8 cellular contexts compared by ENCODE assay signal in the genomic region with DNA sequence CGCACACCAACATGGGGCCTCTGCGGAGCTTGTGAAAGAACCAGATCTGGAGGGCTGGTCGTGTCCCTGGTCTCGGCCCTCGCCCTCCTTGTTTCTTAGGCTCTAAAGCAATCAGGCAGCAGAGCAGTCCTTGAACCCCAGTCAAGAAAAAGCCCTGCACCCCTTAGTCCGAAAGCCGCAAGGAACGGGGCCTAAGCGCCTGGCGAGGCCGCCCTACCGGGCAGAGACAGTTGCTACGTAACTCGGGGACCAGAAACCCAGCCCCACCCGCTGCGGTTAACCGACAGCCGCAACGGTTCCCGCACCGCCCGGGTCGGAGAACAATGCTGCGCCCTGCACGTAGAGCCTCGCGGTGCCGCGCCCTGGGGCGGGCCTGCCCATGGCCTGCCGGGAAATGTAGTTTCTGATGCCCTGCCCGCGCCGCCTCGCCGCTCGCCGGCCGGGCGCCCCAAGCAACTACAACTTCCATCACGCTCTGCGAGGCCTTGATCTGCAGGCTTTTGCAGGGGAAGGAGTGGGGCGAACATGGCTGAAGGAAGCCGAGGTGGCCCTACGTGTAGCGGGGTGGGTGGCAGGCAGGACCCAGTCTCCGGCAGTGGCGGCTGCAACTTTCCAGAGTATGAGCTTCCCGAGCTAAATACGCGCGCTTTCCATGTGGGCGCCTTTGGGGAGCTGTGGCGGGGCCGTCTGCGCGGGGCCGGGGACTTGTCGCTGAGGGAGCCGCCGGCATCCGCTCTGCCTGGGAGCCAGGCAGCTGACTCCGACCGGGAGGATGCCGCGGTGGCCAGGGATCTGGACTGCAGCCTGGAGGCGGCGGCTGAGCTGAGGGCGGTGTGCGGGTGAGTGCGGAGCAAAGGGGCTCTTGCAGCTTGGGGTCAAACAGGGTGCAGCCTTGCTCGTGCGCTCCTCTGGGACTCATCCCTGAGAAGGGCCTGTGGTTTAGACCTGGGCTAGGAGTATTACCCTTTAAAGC. TPM values are rescaled to one million over a fixed set of nuclear protein-coding genes. Genes with fewer than 3 reads are reported as not detected.
DNase-seq lines count a peak whose midpoint lies in the region; ATAC-seq and TF ChIP-seq lines count a peak whose summit lies in the region.

A gene (plus strand): TSS at position 522 of the 973 bp plus-strand sequence. CDS start 4 bp downstream, at position 526.

- peak within 1 kb of the TSS; percentile 82 for H3K4me2 ChIP-seq in GM23338

- peaks cover 48% of the 10 kb centered on the region for H3K79me2 ChIP-seq in GM23338 (replicated peaks; ENCODE audit: insufficient read depth)

- WGBS in esophagus squamous epithelium, 2 donors, result 0 to 4% methylated on average over 1 to 5 of the region's 73 CpGs

- H3K4me1 ChIP-seq in GM23338 (ENCODE audit: insufficient read depth) (peaks cover 16% of the 10 kb centered on the region), esophagus squamous epithelium (peaks cover 0 to 51% (median 10%) of the 10 kb centered on the region in 3 donors)

- peak within 1 kb of the TSS; percentile 95 for H3K27ac ChIP-seq in GM23338 (ENCODE audit: low read depth)
- H3K27ac ChIP-seq in esophagus squamous epithelium, result peak within 1 kb of the TSS; percentile 87 to 96 (median 92)

- H3K27me3 ChIP-seq in GM23338 (ENCODE audit: insufficient read depth), result no peaks in the 10 kb centered on the region
- no peaks in the 10 kb centered on the region for H3K27me3 ChIP-seq in esophagus squamous epithelium

- peak in 3 of 4 donors; percentile 7 to 74 (median 62) for TF ChIP-seq POLR2A in esophagus squamous epithelium (IDR thresholded peaks at IDR 0.05)

- DNase-seq in Daoy (ENCODE audit: low read depth), result peak; percentile 89
- peak; percentile 98 for DNase-seq in GM23338 (ENCODE audit: low spot score)
- DNase-seq in Kasumi-1 (lab: John Stamatoyannopoulos, UW), result peak; percentile 74 to 83
- DNase-seq in RKO (ENCODE audit: low spot score), result peak; percentile 95
- DNase-seq in activated T-helper 1 cell treated with anti-CD3 and anti-CD28 coated beads, Interleukin-12 subunit alpha, Interleukin-12 subunit beta, Interleukin-2, Interleukin-4 antibody, amounts not matched to agents 30 ng/mL and 10 ng/mL and 1 ng/mL, durations not matched to agents 14 hours and 24 hours and 36 hours (ENCODE audit: low spot score), result peak; percentile 94
- DNase-seq in esophagus squamous epithelium (lab: John Stamatoyannopoulos, UW), result peak; percentile 76
- peak; percentile 96 for DNase-seq in myocyte (ENCODE audit: low read depth)
- peak; percentile 83 to 91 for DNase-seq in stimulated activated CD8-positive, alpha-beta memory T cell treated with anti-CD3 and anti-CD28 coated beads, Interleukin-7, amount 100 ng/mL, for 4 hours (ENCODE audit: low read depth in 2 of 2)

- peaks cover 11% of the 10 kb centered on the region; the same call in 1 of the 2 replicates for H3K9me2 ChIP-seq in GM23338 (ENCODE audit: insufficient read depth)

- peak; percentile 96 for ATAC-seq in GM23338

- peaks cover 3% of the 10 kb centered on the region for H3K27me3 Mint-ChIP-seq in GM23338 (ENCODE audit: insufficient read depth, low read depth, poor library complexity)
- peaks cover 3% of the 10 kb centered on the region for H3K27me3 Mint-ChIP-seq in activated T-helper 1 cell treated with anti-CD3 and anti-CD28 coated beads, Interleukin-12 subunit alpha, Interleukin-12 subunit beta, Interleukin-2, Interleukin-4 antibody, amounts not matched to agents 30 ng/mL and 10 ng/mL and 1 ng/mL, durations not matched to agents 14 hours and 24 hours and 36 hours (ENCODE audit: insufficient read depth)

- 0 out of 2 replicates have a peak, but pooled peaks cover 3% of the 10 kb centered on the region for H3F3A ChIP-seq in GM23338 (replicated peaks; ENCODE audit: low read depth)

- intact Hi-C loops in activated T-helper 1 cell treated with anti-CD3 and anti-CD28 coated beads, Interleukin-12 subunit alpha, Interleukin-12 subunit beta, Interleukin-2, Interleukin-4 antibody, amounts not matched to agents 30 ng/mL and 10 ng/mL and 1 ng/mL, durations not matched to agents 14 hours and 24 hours and 36 hours (cut with micrococcal nuclease), result loop anchor here (1.0 to 10.0 kb wide), 14 partner anchors 66 to 465 kb away; a partner anchor contains a TSS
- intact Hi-C loops in esophagus squamous epithelium (cut with DNase I), result no loop called here

- no peaks in the 10 kb centered on the region for H3K9me3 Mint-ChIP-seq in GM23338
- no peaks in the 10 kb centered on the region for H3K9me3 Mint-ChIP-seq in activated T-helper 1 cell treated with anti-CD3 and anti-CD28 coated beads, Interleukin-12 subunit alpha, Interleukin-12 subunit beta, Interleukin-2, Interleukin-4 antibody, amounts not matched to agents 30 ng/mL and 10 ng/mL and 1 ng/mL, durations not matched to agents 14 hours and 24 hours and 36 hours

- H3K4me3 ChIP-seq in GM23338 (peak within 1 kb of the TSS; percentile 86), esophagus squamous epithelium (peak within 1 kb of the TSS; percentile 78 to 97 (median 87))

- H3K9me3 ChIP-seq in esophagus squamous epithelium, result no peaks in the 10 kb centered on the region

- H3K4me1 Mint-ChIP-seq in GM23338, result peaks cover 16% of the 10 kb centered on the region
- peaks cover 50% of the 10 kb centered on the region for H3K4me1 Mint-ChIP-seq in activated T-helper 1 cell treated with anti-CD3 and anti-CD28 coated beads, Interleukin-12 subunit alpha, Interleukin-12 subunit beta, Interleukin-2, Interleukin-4 antibody, amounts not matched to agents 30 ng/mL and 10 ng/mL and 1 ng/mL, durations not matched to agents 14 hours and 24 hours and 36 hours (ENCODE audit: low read depth)

- H2AFZ ChIP-seq in GM23338, result peak within 1 kb of the TSS; percentile 94

- peaks cover 9% of the 10 kb centered on the region; the same call in 1 of the 2 replicates for H4K20me1 ChIP-seq in GM23338 (replicated peaks; ENCODE audit: insufficient read depth)

- H3K27ac Mint-ChIP-seq in GM23338, result peak within 1 kb of the TSS; percentile 99
- H3K27ac Mint-ChIP-seq in activated T-helper 1 cell treated with anti-CD3 and anti-CD28 coated beads, Interleukin-12 subunit alpha, Interleukin-12 subunit beta, Interleukin-2, Interleukin-4 antibody, amounts not matched to agents 30 ng/mL and 10 ng/mL and 1 ng/mL, durations not matched to agents 14 hours and 24 hours and 36 hours, result peak within 1 kb of the TSS; percentile 92

- H3K36me3 Mint-ChIP-seq in GM23338 (ENCODE audit: low read depth), result peaks cover 33% of the 10 kb centered on the region
- peaks cover 23% of the 10 kb centered on the region for H3K36me3 Mint-ChIP-seq in activated T-helper 1 cell treated with anti-CD3 and anti-CD28 coated beads, Interleukin-12 subunit alpha, Interleukin-12 subunit beta, Interleukin-2, Interleukin-4 antibody, amounts not matched to agents 30 ng/mL and 10 ng/mL and 1 ng/mL, durations not matched to agents 14 hours and 24 hours and 36 hours (ENCODE audit: low read depth)

- peak within 1 kb of the TSS; percentile 94 for H3K4me3 Mint-ChIP-seq in GM23338
- H3K4me3 Mint-ChIP-seq in activated T-helper 1 cell treated with anti-CD3 and anti-CD28 coated beads, Interleukin-12 subunit alpha, Interleukin-12 subunit beta, Interleukin-2, Interleukin-4 antibody, amounts not matched to agents 30 ng/mL and 10 ng/mL and 1 ng/mL, durations not matched to agents 14 hours and 24 hours and 36 hours, result peak within 1 kb of the TSS; percentile 96

- H3K36me3 ChIP-seq in GM23338 (ENCODE audit: insufficient read depth) (no peaks in the 10 kb centered on the region; the same call in 1 of the 2 replicates), esophagus squamous epithelium (peaks cover 0 to 32% (median 0%) of the 10 kb centered on the region in 3 donors)

- TF ChIP-seq CTCF in GM23338 (conservative IDR thresholded peaks at IDR 0.05; ENCODE audit: low read depth in 2 of 2) (no peak), esophagus squamous epithelium (IDR thresholded peaks at IDR 0.05) (peak in 4 of 6 experiments; percentile 4 to 31 (median 12))

TF ChIP-seq in GM23338, 12 proteins besides CTCF, POLR2A, EP300 and RAD21 (continues in another document):
- TF ChIP-seq, protein P1, sequence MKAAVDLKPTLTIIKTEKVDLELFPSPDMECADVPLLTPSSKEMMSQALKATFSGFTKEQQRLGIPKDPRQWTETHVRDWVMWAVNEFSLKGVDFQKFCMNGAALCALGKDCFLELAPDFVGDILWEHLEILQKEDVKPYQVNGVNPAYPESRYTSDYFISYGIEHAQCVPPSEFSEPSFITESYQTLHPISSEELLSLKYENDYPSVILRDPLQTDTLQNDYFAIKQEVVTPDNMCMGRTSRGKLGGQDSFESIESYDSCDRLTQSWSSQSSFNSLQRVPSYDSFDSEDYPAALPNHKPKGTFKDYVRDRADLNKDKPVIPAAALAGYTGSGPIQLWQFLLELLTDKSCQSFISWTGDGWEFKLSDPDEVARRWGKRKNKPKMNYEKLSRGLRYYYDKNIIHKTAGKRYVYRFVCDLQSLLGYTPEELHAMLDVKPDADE (IDR thresholded peaks at IDR 0.05), result peak; percentile 96
- TF ChIP-seq POLR2AphosphoS5 (IDR thresholded peaks at IDR 0.05; ENCODE audit: low read depth), result peak; percentile 89

RNA-seq across cellular contexts. Expression of the gene that starts here (rescaled TPM):
- 12.9 and 30.5 TPM in 2 replicates for total RNA-seq in Daoy (2014; rRNA removed; shearing (Covaris generic))
- 35.2 and 36.2 TPM in 2 replicates for total RNA-seq in GM23338 (2014; rRNA removed; shearing (Covaris generic))
- 15.6 and 20.9 TPM in 2 replicates for polyA plus RNA-seq in GM23338 (2016; fragmentation: Nextera tagmentation; extraction: Ambion mirVana)
- 27.1 and 30.5 TPM in 2 replicates for total RNA-seq in activated T-helper 1 cell treated with anti-CD3 and anti-CD28 coated beads, Interleukin-12 subunit alpha, Interleukin-12 subunit beta, Interleukin-2, Interleukin-4 antibody, amounts not matched to agents 30 ng/mL and 10 ng/mL and 1 ng/mL, durations not matched to agents 14 hours and 24 hours and 36 hours
- total RNA-seq in esophagus squamous epithelium (10 to 100 TPM; 18.9 to 28.6 (median 27.3) TPM), myocyte (32.4 and 35.5 TPM in 2 replicates)
- 16.1 TPM for polyA plus RNA-seq in myocyte (2012)

Comparison
In these comparisons a context has a peak if more than half of its experiments do, and no peak if none do; other contexts are left out.
1. Peak in every context shown above with its lines: DNase-seq, ATAC-seq, H3K4me3 ChIP-seq and H3K27ac ChIP-seq.
2. CTCF ChIP-seq: peak in esophagus squamous epithelium (4 of 6); none in GM23338 (0 of 2).